In genomic region chr2:86751778-86752177, GRCh38 we compare ENCODE assay signal across 18 cellular contexts. TPM values are rescaled to one million over a fixed set of nuclear protein-coding genes. Genes with fewer than 3 reads are reported as not detected.
DNase-seq lines count a peak whose midpoint lies in the region; ATAC-seq and TF ChIP-seq lines count a peak whose summit lies in the region.
"Had no signal": no experiment of that assay in that cellular context is flagged by ENCODE, and none has a peak within 500 bp of the region (broad histone marks: within the 10 kb centered on the region; RNA-seq: fewer than 3 reads in every experiment).

No MANE protein-coding gene starts in this region.

- H3K27me3 ChIP-seq in thyroid gland = no peaks in the 10 kb centered on the region
- H3K27me3 ChIP-seq: BLaER1 treated with 17β-estradiol and CSF1 and Interleukin-3, amounts not matched to agents 10 nM and 100 nM had no signal

- intact Hi-C loops in Right ventricle myocardium superior (cut with DNase I) = no loop called here
- intact Hi-C loops in cardiac septum (cut with DNase I) = no loop called here
- intact Hi-C loops in thyroid gland (cut with DNase I) = no loop called here

- no peak overlapping the region for H3K27ac ChIP-seq in thyroid gland
- H3K27ac ChIP-seq: 22Rv1; A549; BLaER1 treated with 17β-estradiol and CSF1 and Interleukin-3, amounts not matched to agents 10 nM and 100 nM; C4-2B had no signal

- DNase-seq in activated naive CD8-positive, alpha-beta T cell treated with anti-CD3 and anti-CD28 coated beads, Interleukin-2, amount 50 U/mL, for 24 hours = no peak
- DNase-seq in activated naive CD8-positive, alpha-beta T cell treated with anti-CD3 and anti-CD28 coated beads for 36 hours = no peak
- DNase-seq in Right ventricle myocardium superior (no peak), cardiac septum (ENCODE audit: low spot score) (no peak), thyroid gland (peak; percentile 55 to 61)
- DNase-seq: AML-193; Caco-2; Calu3; CD4-positive, alpha-beta T cell; CD8-positive, alpha-beta T cell; DMS79 treated with DMSO at 0.1 percent for 48 hours; GF-D8 had no signal

- peaks cover 0 to 10% of the 10 kb centered on the region in 2 donors for H3K4me1 ChIP-seq in thyroid gland

- peaks cover 64% of the 10 kb centered on the region for H3K36me3 Mint-ChIP-seq in activated naive CD8-positive, alpha-beta T cell treated with anti-CD3 and anti-CD28 coated beads, Interleukin-2, amount 50 U/mL, for 24 hours (ENCODE audit: low read depth)
- peaks cover 49% of the 10 kb centered on the region for H3K36me3 Mint-ChIP-seq in activated naive CD8-positive, alpha-beta T cell treated with anti-CD3 and anti-CD28 coated beads for 36 hours

- no peak overlapping the region for H3K4me3 ChIP-seq in thyroid gland (replicated peaks in 1 of 3)
- H3K4me3 ChIP-seq: A549; BLaER1 treated with 17β-estradiol and CSF1 and Interleukin-3, amounts not matched to agents 10 nM and 100 nM had no signal

- ATAC-seq in activated naive CD8-positive, alpha-beta T cell treated with anti-CD3 and anti-CD28 coated beads, Interleukin-2, amount 50 U/mL, for 24 hours = no peak
- peak; percentile 69 for ATAC-seq in Right ventricle myocardium superior (ENCODE audit: poor library complexity)
- ATAC-seq: A549; CD8-positive, alpha-beta T cell had no signal

- peaks cover 23% of the 10 kb centered on the region for H3K4me1 Mint-ChIP-seq in activated naive CD8-positive, alpha-beta T cell treated with anti-CD3 and anti-CD28 coated beads, Interleukin-2, amount 50 U/mL, for 24 hours
- peaks cover 27% of the 10 kb centered on the region for H3K4me1 Mint-ChIP-seq in activated naive CD8-positive, alpha-beta T cell treated with anti-CD3 and anti-CD28 coated beads for 36 hours

- H3K9me3 Mint-ChIP-seq in activated naive CD8-positive, alpha-beta T cell treated with anti-CD3 and anti-CD28 coated beads, Interleukin-2, amount 50 U/mL, for 24 hours = peaks cover 4% of the 10 kb centered on the region
- peaks cover 13% of the 10 kb centered on the region for H3K9me3 Mint-ChIP-seq in activated naive CD8-positive, alpha-beta T cell treated with anti-CD3 and anti-CD28 coated beads for 36 hours
- H3K9me3 Mint-ChIP-seq: CD4-positive, alpha-beta T cell had no signal

- no peaks in the 10 kb centered on the region for H3K36me3 ChIP-seq in thyroid gland

- 21 to 29% methylated on average over 1 of the region's 1 CpG for WGBS in thyroid gland, 2 donors

- H3K27me3 Mint-ChIP-seq in activated naive CD8-positive, alpha-beta T cell treated with anti-CD3 and anti-CD28 coated beads, Interleukin-2, amount 50 U/mL, for 24 hours = no peaks in the 10 kb centered on the region
- no peaks in the 10 kb centered on the region for H3K27me3 Mint-ChIP-seq in activated naive CD8-positive, alpha-beta T cell treated with anti-CD3 and anti-CD28 coated beads for 36 hours
- H3K27me3 Mint-ChIP-seq: B cell; CD4-positive, alpha-beta T cell had no signal

- TF ChIP-seq CTCF in thyroid gland (IDR thresholded peaks at IDR 0.05) = no peak

- H3K4me3 Mint-ChIP-seq in activated naive CD8-positive, alpha-beta T cell treated with anti-CD3 and anti-CD28 coated beads, Interleukin-2, amount 50 U/mL, for 24 hours = no peak overlapping the region
- H3K4me3 Mint-ChIP-seq in activated naive CD8-positive, alpha-beta T cell treated with anti-CD3 and anti-CD28 coated beads for 36 hours = no peak overlapping the region
- H3K4me3 Mint-ChIP-seq: B cell; CD4-positive, alpha-beta T cell; CD8-positive, alpha-beta T cell had no signal

- no peaks in the 10 kb centered on the region for H3K9me3 ChIP-seq in thyroid gland
- H3K9me3 ChIP-seq: Caco-2 had no signal

- no peak for TF ChIP-seq POLR2A in thyroid gland (IDR thresholded peaks at IDR 0.05)

- peak overlapping the region; percentile 14 for H3K27ac Mint-ChIP-seq in activated naive CD8-positive, alpha-beta T cell treated with anti-CD3 and anti-CD28 coated beads, Interleukin-2, amount 50 U/mL, for 24 hours
- H3K27ac Mint-ChIP-seq in activated naive CD8-positive, alpha-beta T cell treated with anti-CD3 and anti-CD28 coated beads for 36 hours = no peak overlapping the region
- H3K27ac Mint-ChIP-seq: B cell; CD4-positive, alpha-beta T cell; CD8-positive, alpha-beta T cell had no signal

RNA-seq across cellular contexts. Expression of gene RMND5A, which starts 31.7 kb away (rescaled TPM):
- total RNA-seq in activated naive CD8-positive, alpha-beta T cell treated with anti-CD3 and anti-CD28 coated beads for 36 hours = 10 to 100 TPM; 63.4 to 65.9 TPM
- 96.0 TPM for total RNA-seq in Right ventricle myocardium superior
- 96.6 TPM for total RNA-seq in cardiac septum
- 10 to 100 TPM; 29.0 to 45.5 (median 41.0) TPM for total RNA-seq in thyroid gland

RNA-seq across cellular contexts. Expression of gene CD8A, which starts 38.9 kb away (rescaled TPM):
- total RNA-seq in activated naive CD8-positive, alpha-beta T cell treated with anti-CD3 and anti-CD28 coated beads for 36 hours = 100 to 1,000 TPM; 356 to 357 TPM
- total RNA-seq in Right ventricle myocardium superior = 0.51 TPM
- total RNA-seq in cardiac septum = 0.62 TPM
- total RNA-seq in thyroid gland = 1 to 10 TPM; 1.2 to 4.3 (median 2.3) TPM
- total RNA-seq: A172 had no signal

Comparison
In these comparisons a context has a peak if more than half of its experiments do, and no peak if none do; other contexts are left out.
1. DNase-seq: peak in thyroid gland (2 of 2); none in activated naive CD8-positive, alpha-beta T cell treated with anti-CD3 and anti-CD28 coated beads, Interleukin-2, amount 50 U/mL, for 24 hours (single experiment), activated naive CD8-positive, alpha-beta T cell treated with anti-CD3 and anti-CD28 coated beads for 36 hours (single experiment), Right ventricle myocardium superior (single experiment) and cardiac septum (single experiment).
2. RNA of gene CD8A, which starts 38.9 kb away (total RNA-seq): 356 to 357 TPM in activated naive CD8-positive, alpha-beta T cell treated with anti-CD3 and anti-CD28 coated beads for 36 hours; 1.2 to 4.3 TPM in thyroid gland, 0.62 TPM in cardiac septum (single experiment) and 0.51 TPM in Right ventricle myocardium superior (single experiment); every median in the first group is over 10 times any median in the second.